19 cellular contexts compared by ENCODE assay signal in genomic region chr4:13829457-13829856, GRCh38.
DNase-seq lines count a peak whose midpoint lies in the region; FAIRE-seq and TF ChIP-seq lines count a peak whose summit lies in the region.
"Had no signal": no experiment of that assay in that cellular context is flagged by ENCODE, and none has a peak within 500 bp of the region (broad histone marks: within the 10 kb centered on the region; RNA-seq: fewer than 3 reads in every experiment).

No MANE protein-coding gene starts in this region.

- no peak overlapping the region for H3K4me2 ChIP-seq in keratinocyte (ENCODE audit: control insufficient read depth, extremely low read depth, insufficient read depth, low read depth, low read length)
- H3K4me2 ChIP-seq: BLaER1 had no signal

- no peaks in the 10 kb centered on the region for H3K27me3 Mint-ChIP-seq in Calu3 (ENCODE audit: unreplicated experiment)
- H3K27me3 Mint-ChIP-seq: CD4-positive, alpha-beta memory T cell had no signal

- no peaks in the 10 kb centered on the region for H4K20me1 ChIP-seq in keratinocyte (ENCODE audit: control insufficient read depth, extremely low read depth, insufficient read depth, low read length)
- H4K20me1 ChIP-seq: BLaER1 had no signal

- no peak overlapping the region for H3K4me3 ChIP-seq in epithelial cell of esophagus (ENCODE audit: low read length)
- H3K4me3 ChIP-seq in keratinocyte (ENCODE audit: control insufficient read depth in 2 of 3, extremely low read depth in 1 of 3, insufficient read depth in 2 of 3, low read depth in 1 of 3, low read length in 3 of 3): no peak overlapping the region
- H3K4me3 ChIP-seq: BLaER1, GM23248 had no signal

- H3K4me3 Mint-ChIP-seq in Calu3 (ENCODE audit: low read depth, unreplicated experiment): no peak overlapping the region
- H3K4me3 Mint-ChIP-seq: CD4-positive, alpha-beta memory T cell had no signal

- no peak overlapping the region for H3K27ac ChIP-seq in keratinocyte (ENCODE audit: control insufficient read depth, insufficient read depth, low read length)
- H3K27ac ChIP-seq: BLaER1, GM23248 had no signal

- no peak overlapping the region for H3K27ac Mint-ChIP-seq in Calu3 (ENCODE audit: unreplicated experiment)
- H3K27ac Mint-ChIP-seq: CD4-positive, alpha-beta memory T cell had no signal

- H3K36me3 ChIP-seq in keratinocyte (ENCODE audit: control insufficient read depth in 2 of 2, extremely low read depth in 1 of 2, insufficient read depth in 2 of 2, low read length in 2 of 2): no peaks in the 10 kb centered on the region
- H3K36me3 ChIP-seq: BLaER1 had no signal

- peaks cover 6% of the 10 kb centered on the region for H3K4me1 ChIP-seq in keratinocyte (ENCODE audit: control insufficient read depth, extremely low read depth, insufficient read depth, low read length)
- H3K4me1 ChIP-seq: BLaER1 had no signal

- no peaks in the 10 kb centered on the region for H3K36me3 Mint-ChIP-seq in Calu3 (ENCODE audit: insufficient read depth, unreplicated experiment)
- H3K36me3 Mint-ChIP-seq: CD4-positive, alpha-beta memory T cell had no signal

- DNase-seq in AG09319 (ENCODE audit: extremely low read depth, low read depth) (peak; percentile 2), HT1080 (ENCODE audit: low read depth) (peak; percentile 14), epithelial cell of esophagus (ENCODE audit: low read depth) (peak; percentile 73), keratinocyte (ENCODE audit: low read depth, low spot score) (no peak), Calu3 (no peak), NK-92 (lab: John Stamatoyannopoulos, UW; ENCODE audit: unreplicated experiment) (no peak), 8988T (no peak)
- DNase-seq: CD4-positive, alpha-beta memory T cell; GM23248; HCEC 1CT; KG1; NCI-H1436 treated with DMSO at 0.1 percent for 48 hours; NCI-H2029; NCI-H345; NCI-H524 treated with DMSO at 0.1 percent for 48 hours; PC-3 had no signal

- H3K9me3 Mint-ChIP-seq in Calu3 (ENCODE audit: low read depth, unreplicated experiment): peaks cover 4% of the 10 kb centered on the region

- no peaks in the 10 kb centered on the region for H3K27me3 ChIP-seq in keratinocyte (ENCODE audit: control insufficient read depth, extremely low read depth, insufficient read depth, low read length)
- H3K27me3 ChIP-seq: BLaER1 had no signal

- intact Hi-C loops in Calu3 (cut with micrococcal nuclease; ENCODE audit: unreplicated experiment): no loop called here

- CTCF ChIA-PET in Calu3 (lab: Charles Lee): no interaction called here

- H3K4me1 Mint-ChIP-seq in Calu3 (ENCODE audit: low read depth, unreplicated experiment): no peaks in the 10 kb centered on the region
- H3K4me1 Mint-ChIP-seq: CD4-positive, alpha-beta memory T cell had no signal

- H3K9ac ChIP-seq in keratinocyte (ENCODE audit: control insufficient read depth, extremely low read depth, insufficient read depth, low read length): no peak overlapping the region
- H3K9ac ChIP-seq: BLaER1, GM23248 had no signal

- H2AFZ ChIP-seq in keratinocyte (ENCODE audit: control insufficient read depth, low read length): no peak overlapping the region
- H2AFZ ChIP-seq: GM23248 had no signal

- H3K79me2 ChIP-seq in keratinocyte (ENCODE audit: control insufficient read depth, insufficient read depth, low read length): no peaks in the 10 kb centered on the region

- TF ChIP-seq CTCF in AG09319 (IDR thresholded peaks at IDR 0.05; ENCODE audit: low read depth, low read length): no peak
- no peak for TF ChIP-seq CTCF in epithelial cell of esophagus (IDR thresholded peaks at IDR 0.05; ENCODE audit: insufficient read depth, low read depth, low read length, missing control alignments)
- no peak for TF ChIP-seq CTCF in keratinocyte (optimal IDR thresholded peaks at IDR 0.05 in 1 of 3, IDR thresholded peaks at IDR 0.05 in 1 of 3, conservative IDR thresholded peaks at IDR 0.05 in 1 of 3; ENCODE audit: extremely low read depth in 1 of 3, insufficient read depth in 2 of 3, low read length in 3 of 3)
- no peak for TF ChIP-seq CTCF in Calu3 (IDR thresholded peaks at IDR 0.05; ENCODE audit: unreplicated experiment)

- H3K9me3 ChIP-seq in keratinocyte (ENCODE audit: control insufficient read depth, low read depth, low read length): no peaks in the 10 kb centered on the region

- H3K9me1 ChIP-seq in keratinocyte (ENCODE audit: control insufficient read depth, extremely low read depth, insufficient read depth, low read length): no peaks in the 10 kb centered on the region

- no TSS peak for BruUV-seq in Calu3 (replicated peaks; lab: Mats Ljungman, UMichigan)

- dilution Hi-C loops in keratinocyte (cut with MboI; ENCODE audit: extremely low pct_ligation_motif_present, low sequenced_read_pairs): no loop called here

- peak; percentile 34 for FAIRE-seq in keratinocyte (lab: Jason Lieb, UNC)
- FAIRE-seq: A204.1, HepG2 had no signal

Comparison
In these comparisons a context has a peak if more than half of its experiments do, and no peak if none do; other contexts are left out.
1. DNase-seq: peak in AG09319 (single experiment), HT1080 (single experiment) and epithelial cell of esophagus (single experiment); none in keratinocyte (single experiment), Calu3 (single experiment), NK-92 (single experiment) and 8988T (single experiment).